ENCODE assay signal across 25 cellular contexts in the genomic region with DNA sequence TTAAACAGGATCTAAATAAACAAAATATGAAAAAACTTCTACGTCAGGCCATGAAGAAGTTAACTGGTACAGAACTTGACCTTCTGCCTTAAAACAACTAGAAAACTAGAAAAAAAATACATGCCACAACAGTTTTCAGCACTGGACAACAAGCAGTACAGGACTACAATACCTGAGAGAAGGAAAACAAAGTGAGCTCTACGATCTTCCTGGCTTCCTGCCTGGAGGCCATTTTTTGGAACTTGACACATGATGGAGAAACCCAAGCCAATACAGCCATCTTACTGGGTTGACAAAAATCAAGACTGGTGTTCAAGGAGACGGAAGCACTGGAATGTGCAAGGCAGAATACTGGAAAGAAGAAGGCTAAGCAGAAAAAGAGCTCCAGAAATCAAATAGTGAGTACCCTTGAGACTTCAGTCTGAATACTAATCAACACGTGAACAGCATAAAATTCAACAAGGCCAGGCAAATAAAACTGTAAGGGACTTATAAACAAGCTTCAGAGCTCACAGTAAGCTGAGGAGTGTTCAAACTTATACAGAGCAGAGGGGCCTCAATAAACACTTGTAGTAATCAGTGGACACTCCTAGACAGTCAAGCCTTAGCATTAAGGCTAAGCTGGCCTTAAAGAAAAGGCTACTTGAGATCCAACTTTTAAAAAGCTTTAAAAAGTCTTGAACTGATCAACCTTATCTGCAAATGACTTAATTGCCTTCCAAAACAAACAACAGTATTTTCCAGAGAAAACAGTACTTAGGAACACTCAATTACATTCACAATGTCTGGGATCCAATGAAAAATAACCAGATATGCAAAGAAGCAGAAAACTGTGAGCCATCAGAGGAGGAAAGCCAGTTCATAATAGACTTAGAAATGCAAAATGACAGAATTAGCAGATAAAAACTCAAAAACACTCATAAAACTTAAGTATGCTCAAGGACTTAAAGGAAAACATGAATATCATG.
DNase-seq lines count a peak whose midpoint lies in the region; ATAC-seq and TF ChIP-seq lines count a peak whose summit lies in the region.
"Had no signal": no experiment of that assay in that cellular context is flagged by ENCODE, and none has a peak within 500 bp of the region (broad histone marks: within the 10 kb centered on the region; RNA-seq: fewer than 3 reads in every experiment).

No MANE protein-coding gene starts in this region.

- no peak overlapping the region for H3K27ac ChIP-seq in OCI-LY7 (ENCODE audit: low read depth, low read length, poor library complexity, severe bottlenecking)
- H3K27ac ChIP-seq: RWPE1, SK-N-MC had no signal

- intact Hi-C loops in OCI-LY7 (cut with micrococcal nuclease; ENCODE audit: unreplicated experiment) = no loop called here

- CTCF ChIA-PET in OCI-LY7 (lab: Charles Lee; ENCODE audit: unreplicated experiment) = no interaction called here

- H3K36me3 Mint-ChIP-seq in osteocyte (ENCODE audit: unreplicated experiment) = peaks cover 33% of the 10 kb centered on the region

- no peaks in the 10 kb centered on the region for H3K9me2 ChIP-seq in OCI-LY7 (ENCODE audit: insufficient read depth, low read length)

- H4K20me1 ChIP-seq in OCI-LY7 (ENCODE audit: insufficient read depth, low read length) = no peaks in the 10 kb centered on the region

- peak; percentile 21 for DNase-seq in EH (ENCODE audit: low read depth)
- peak; percentile 39 for DNase-seq in LNCaP clone FGC (ENCODE audit: low read depth)
- peak; percentile 25 for DNase-seq in fibroblast of the aortic adventitia (ENCODE audit: low read depth)
- DNase-seq in osteocyte (ENCODE audit: extremely low spot score, unreplicated experiment) = no peak
- DNase-seq in NCI-H1105 (lab: John Stamatoyannopoulos, UW) = no peak
- DNase-seq in OCI-LY7 (ENCODE audit: low spot score) = no peak
- DNase-seq: activated CD8-positive, alpha-beta T cell treated with anti-CD3 and anti-CD28 coated beads, Interleukin-2, amount 10 ng/mL, durations not matched to agents 7 days and 5 days; activated T-cell treated with anti-CD3 and anti-CD28 coated beads, Interleukin-2, amount 50 U/mL, for 24 hours; CD4-positive, alpha-beta T cell; cortex of kidney; DMS153; endodermal cell; kidney glomerular epithelial cell; mesenchymal stem cell; natural killer cell; NCI-H1436 treated with DMSO at 0.1 percent for 48 hours; NCI-H526 treated with DMSO at 0.1 percent for 48 hours; stimulated activated CD4-positive, alpha-beta T cell treated with anti-CD3 and anti-CD28 coated beads, Interleukin-12 subunit alpha, Interleukin-12 subunit beta, amount 100 ng/mL, for 4 hours; stimulated activated CD4-positive, alpha-beta T cell treated with anti-CD3 and anti-CD28 coated beads, Interleukin-4, amount 100 ng/mL, for 24 hours; stimulated activated naive CD4-positive, alpha-beta T cell had no signal

- TF ChIP-seq CTCF in LNCaP clone FGC (IDR thresholded peaks at IDR 0.05; ENCODE audit: control insufficient read depth, extremely low read depth, insufficient read depth) (no peak), fibroblast of the aortic adventitia (IDR thresholded peaks at IDR 0.05; ENCODE audit: insufficient read depth, low read length) (no peak), osteocyte (IDR thresholded peaks at IDR 0.05) (no peak), OCI-LY7 (conservative IDR thresholded peaks at IDR 0.05; ENCODE audit: low read length) (no peak)

- no peak overlapping the region for H3K4me2 ChIP-seq in OCI-LY7 (ENCODE audit: low read length)

- H3K4me1 ChIP-seq in OCI-LY7 (ENCODE audit: insufficient read depth, low read length, poor library complexity, severe bottlenecking) = no peaks in the 10 kb centered on the region

- peaks cover 39% of the 10 kb centered on the region for H3K4me1 Mint-ChIP-seq in osteocyte (ENCODE audit: unreplicated experiment)

- H3K9me3 Mint-ChIP-seq in osteocyte (ENCODE audit: unreplicated experiment) = peaks cover 9% of the 10 kb centered on the region
- H3K9me3 Mint-ChIP-seq: CD4-positive, alpha-beta T cell had no signal

- peaks cover 32% of the 10 kb centered on the region for H3K36me3 ChIP-seq in OCI-LY7 (ENCODE audit: insufficient read depth, low read length)

- H3K27ac Mint-ChIP-seq in osteocyte (ENCODE audit: unreplicated experiment) = peak overlapping the region; percentile 5
- H3K27ac Mint-ChIP-seq: activated CD8-positive, alpha-beta T cell treated with anti-CD3 and anti-CD28 coated beads, Interleukin-2, amount 10 ng/mL, durations not matched to agents 7 days and 5 days; activated T-cell treated with anti-CD3 and anti-CD28 coated beads, Interleukin-2, amount 50 U/mL, for 24 hours; CD4-positive, alpha-beta T cell; endodermal cell; natural killer cell; T-helper 1 cell treated with Interleukin-12 subunit alpha and Interleukin-12 subunit beta and Interleukin-4 antibody, amounts not matched to agents 30 μg/mL and 1 μg/mL, for 36 hours had no signal

- no peak overlapping the region for H2AFZ ChIP-seq in OCI-LY7 (ENCODE audit: low read length)

- POLR2A ChIA-PET in OCI-LY7 (lab: Charles Lee) = interaction anchor here (1.5 kb wide), 1 partner anchor 66 kb away, joined by 3 read pairs; no protein-coding TSS in a partner anchor

- no peak overlapping the region for H3K4me3 ChIP-seq in LNCaP clone FGC (ENCODE audit: low read depth, low read length)
- H3K4me3 ChIP-seq in fibroblast of the aortic adventitia (ENCODE audit: low read depth, low read length) = no peak overlapping the region
- no peak overlapping the region for H3K4me3 ChIP-seq in OCI-LY7 (ENCODE audit: low read depth, low read length, poor library complexity, severe bottlenecking)
- H3K4me3 ChIP-seq: K562, SK-N-MC had no signal

- H3K9me3 ChIP-seq in OCI-LY7 (ENCODE audit: low read length) = peaks cover 23% of the 10 kb centered on the region; the same call in 1 of the 2 replicates

- H3K4me3 Mint-ChIP-seq in osteocyte (ENCODE audit: unreplicated experiment) = no peak overlapping the region
- H3K4me3 Mint-ChIP-seq: activated CD8-positive, alpha-beta T cell treated with anti-CD3 and anti-CD28 coated beads, Interleukin-2, amount 10 ng/mL, durations not matched to agents 7 days and 5 days; activated T-cell treated with anti-CD3 and anti-CD28 coated beads, Interleukin-2, amount 50 U/mL, for 24 hours; CD4-positive, alpha-beta T cell; endodermal cell; natural killer cell; T-helper 1 cell treated with Interleukin-12 subunit alpha and Interleukin-12 subunit beta and Interleukin-4 antibody, amounts not matched to agents 30 μg/mL and 1 μg/mL, for 36 hours had no signal

- no TSS peak for BruUV-seq in OCI-LY7 (replicated peaks; lab: Mats Ljungman, UMichigan)

- no peaks in the 10 kb centered on the region for H3K27me3 Mint-ChIP-seq in osteocyte (ENCODE audit: unreplicated experiment)
- H3K27me3 Mint-ChIP-seq: activated T-cell treated with anti-CD3 and anti-CD28 coated beads, Interleukin-2, amount 50 U/mL, for 24 hours; CD4-positive, alpha-beta T cell had no signal

- peaks cover 69% of the 10 kb centered on the region for H3K79me2 ChIP-seq in OCI-LY7 (ENCODE audit: insufficient read depth, low read depth, low read length)

- ATAC-seq in HG03457 (IDR thresholded peaks at IDR 0.05; ENCODE audit: unreplicated experiment) = no peak
- ATAC-seq: activated CD8-positive, alpha-beta T cell treated with anti-CD3 and anti-CD28 coated beads, Interleukin-2, amount 10 ng/mL, durations not matched to agents 7 days and 5 days; K562; natural killer cell had no signal

Comparison
In these comparisons a context has a peak if more than half of its experiments do, and no peak if none do; other contexts are left out.
1. DNase-seq: peak in EH (single experiment), LNCaP clone FGC (single experiment) and fibroblast of the aortic adventitia (single experiment); none in osteocyte (single experiment), NCI-H1105 (single experiment) and OCI-LY7 (single experiment).